ENCODE assay signal across 8 cellular contexts in the genomic region with DNA sequence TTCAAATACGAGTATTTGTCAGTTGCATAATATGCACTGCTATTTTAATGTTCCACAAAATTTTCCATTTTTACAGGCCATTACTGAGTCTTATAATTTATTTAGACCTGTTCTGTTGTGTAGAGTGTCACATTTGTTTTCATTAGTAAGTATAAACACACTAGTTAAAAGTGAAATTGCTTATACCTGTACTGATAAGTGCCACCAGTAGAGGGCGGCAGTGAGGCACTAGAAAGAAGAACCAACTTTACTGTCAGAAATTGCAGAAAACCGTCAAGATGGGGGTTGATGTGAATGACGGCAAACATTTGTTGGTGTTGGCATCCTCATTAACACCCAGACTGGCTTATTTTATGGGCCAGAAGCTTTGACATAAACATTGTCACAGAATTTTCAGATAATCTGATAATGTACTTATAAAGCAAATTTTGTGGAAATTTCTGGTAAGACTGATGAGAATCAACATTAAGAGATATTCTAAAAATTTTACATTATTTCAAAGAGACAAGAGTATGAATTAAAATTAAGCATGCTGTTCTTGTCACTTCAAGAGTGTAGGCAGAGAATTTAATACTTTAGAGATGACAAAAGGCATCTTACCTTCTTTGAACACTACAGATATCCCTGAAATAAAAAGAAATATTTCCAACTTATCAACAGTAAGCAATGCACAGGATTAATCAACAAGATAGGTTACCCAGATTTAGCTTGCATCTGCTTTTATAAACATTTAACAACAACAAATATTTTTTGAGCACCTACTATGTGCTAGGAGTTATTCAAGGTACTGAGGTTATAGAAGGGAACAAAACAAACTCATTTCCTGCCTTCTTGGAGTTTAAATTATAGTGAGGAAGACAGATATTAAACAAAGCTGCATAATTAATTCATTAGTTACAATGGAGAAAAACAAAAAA. TPM values are rescaled to one million over a fixed set of nuclear protein-coding genes. Genes with fewer than 3 reads are reported as not detected.
DNase-seq lines count a peak whose midpoint lies in the region; ATAC-seq and FAIRE-seq lines count a peak whose summit lies in the region.

No MANE protein-coding gene starts in this region.

- DNase-seq in AG08395 (ENCODE audit: low spot score): peak; percentile 53
- DNase-seq in GM19239 (ENCODE audit: insufficient read length, low spot score): no peak
- DNase-seq in NCI-H460 (ENCODE audit: extremely low read depth, low read depth): peak; percentile 30
- peak; percentile 81 for DNase-seq in activated CD4-positive, alpha-beta memory T cell treated with anti-CD3 and anti-CD28 coated beads, Interleukin-2, amount 10 ng/mL, durations not matched to agents 7 days and 5 days
- DNase-seq in effector memory CD8-positive, alpha-beta T cell: peak; percentile 79 to 81 (median 80)
- peak; percentile 45 for DNase-seq in midbrain (lab: John Stamatoyannopoulos, UW)
- DNase-seq in stimulated activated CD8-positive, alpha-beta memory T cell treated with anti-CD3 and anti-CD28 coated beads, Interleukin-4, amount 100 ng/mL, for 24 hours (ENCODE audit: low read depth): peak; percentile 58

- FAIRE-seq in GM19239 (lab: Jason Lieb, UNC): peak; percentile 95

- H3K9me3 Mint-ChIP-seq in activated CD4-positive, alpha-beta memory T cell treated with anti-CD3 and anti-CD28 coated beads, Interleukin-2, amount 10 ng/mL, durations not matched to agents 7 days and 5 days: no peaks in the 10 kb centered on the region
- no peaks in the 10 kb centered on the region for H3K9me3 Mint-ChIP-seq in effector memory CD8-positive, alpha-beta T cell

- peak; percentile 91 for ATAC-seq in effector memory CD8-positive, alpha-beta T cell (replicated peaks)
- no peak for ATAC-seq in HG03095 (IDR thresholded peaks at IDR 0.05; ENCODE audit: unreplicated experiment)

- CTCF ChIA-PET in activated CD4-positive, alpha-beta memory T cell treated with anti-CD3 and anti-CD28 coated beads, Interleukin-2, amount 10 ng/mL, durations not matched to agents 7 days and 5 days (lab: Charles Lee): interaction anchor here (0.6 to 1.2 kb wide), 10 partner anchors 10 to 223 kb away, joined by 3 to 5 read pairs (median 4); a partner anchor contains a TSS

- no peak overlapping the region for H3K4me3 Mint-ChIP-seq in activated CD4-positive, alpha-beta memory T cell treated with anti-CD3 and anti-CD28 coated beads, Interleukin-2, amount 10 ng/mL, durations not matched to agents 7 days and 5 days
- H3K4me3 Mint-ChIP-seq in effector memory CD8-positive, alpha-beta T cell: no peak overlapping the region

- H3K4me1 Mint-ChIP-seq in activated CD4-positive, alpha-beta memory T cell treated with anti-CD3 and anti-CD28 coated beads, Interleukin-2, amount 10 ng/mL, durations not matched to agents 7 days and 5 days: peaks cover 20% of the 10 kb centered on the region
- peaks cover 0 to 9% of the 10 kb centered on the region in 2 donors for H3K4me1 Mint-ChIP-seq in effector memory CD8-positive, alpha-beta T cell (ENCODE audit: low read depth in 2 of 2)

- peaks cover 2% of the 10 kb centered on the region for H3K36me3 Mint-ChIP-seq in activated CD4-positive, alpha-beta memory T cell treated with anti-CD3 and anti-CD28 coated beads, Interleukin-2, amount 10 ng/mL, durations not matched to agents 7 days and 5 days (ENCODE audit: low read depth)
- H3K36me3 Mint-ChIP-seq in effector memory CD8-positive, alpha-beta T cell (ENCODE audit: insufficient read depth): no peaks in the 10 kb centered on the region

- POLR2A ChIA-PET in activated CD4-positive, alpha-beta memory T cell treated with anti-CD3 and anti-CD28 coated beads, Interleukin-2, amount 10 ng/mL, durations not matched to agents 7 days and 5 days (lab: Charles Lee): interaction anchor here (1.4 kb wide), 1 partner anchor 35 kb away, joined by 3 read pairs; no protein-coding TSS in a partner anchor

- no peaks in the 10 kb centered on the region for H3K27me3 Mint-ChIP-seq in activated CD4-positive, alpha-beta memory T cell treated with anti-CD3 and anti-CD28 coated beads, Interleukin-2, amount 10 ng/mL, durations not matched to agents 7 days and 5 days
- no peaks in the 10 kb centered on the region for H3K27me3 Mint-ChIP-seq in effector memory CD8-positive, alpha-beta T cell

- no peak overlapping the region for H3K27ac Mint-ChIP-seq in activated CD4-positive, alpha-beta memory T cell treated with anti-CD3 and anti-CD28 coated beads, Interleukin-2, amount 10 ng/mL, durations not matched to agents 7 days and 5 days
- no peak overlapping the region for H3K27ac Mint-ChIP-seq in effector memory CD8-positive, alpha-beta T cell

RNA-seq across cellular contexts. Expression of a gene that starts 24.9 kb away (rescaled TPM):
- total RNA-seq in NCI-H460 (2014; rRNA removed; shearing (Covaris generic)): 17.8 and 19.0 TPM in 2 replicates
- 7.2 and 10.4 TPM in 2 replicates for polyA plus RNA-seq in NCI-H460 (2014; cell fraction: nucleus; rRNA removed)
- 10 to 100 TPM; 11.4 to 12.3 TPM for total RNA-seq in activated CD4-positive, alpha-beta memory T cell treated with anti-CD3 and anti-CD28 coated beads, Interleukin-2, amount 10 ng/mL, durations not matched to agents 7 days and 5 days

RNA-seq across cellular contexts. Expression of a gene that starts 36.3 kb away (rescaled TPM):
- total RNA-seq in NCI-H460 (2014; rRNA removed; shearing (Covaris generic)): 10.2 and 13.1 TPM in 2 replicates
- 2.5 and 5.2 TPM in 2 replicates for polyA plus RNA-seq in NCI-H460 (2014; cell fraction: nucleus; rRNA removed)
- 10 to 100 TPM; 29.9 to 33.4 TPM for total RNA-seq in activated CD4-positive, alpha-beta memory T cell treated with anti-CD3 and anti-CD28 coated beads, Interleukin-2, amount 10 ng/mL, durations not matched to agents 7 days and 5 days
